In the genomic region with DNA sequence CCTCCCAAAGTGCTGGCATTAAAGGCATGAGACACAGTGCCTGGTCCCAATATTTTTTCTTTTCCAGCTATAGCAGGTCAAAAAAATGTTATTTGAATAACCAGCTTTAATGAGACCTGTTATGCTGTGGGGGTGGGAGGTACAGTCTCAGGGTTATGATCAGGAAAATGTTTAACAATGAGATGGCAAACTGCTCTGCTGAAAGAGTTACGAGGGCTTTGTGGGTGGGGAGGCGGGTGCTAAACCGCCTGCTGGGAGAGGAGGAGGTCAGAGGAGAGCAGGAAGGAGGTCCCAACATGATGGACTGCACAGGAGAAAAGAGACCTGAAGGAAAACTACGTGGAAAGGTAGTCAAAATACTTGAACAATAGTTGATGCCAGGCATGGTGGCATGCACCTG, we compare ENCODE assay signal across 20 cellular contexts.
"Had no signal": no experiment of that assay in that cellular context is flagged by ENCODE, and none has a peak within 500 bp of the region (broad histone marks: within the 10 kb centered on the region; RNA-seq: fewer than 3 reads in every experiment).

No MANE protein-coding gene starts in this region.

- ATAC-seq: K562, Panc1, PC-3, T-cell had no signal

- H3K27me3 Mint-ChIP-seq: IgD-negative memory B cell, T-cell had no signal

- H3K4me3 ChIP-seq: K562 had no signal

- H3K27ac ChIP-seq: HL-60, KMS-11, RWPE1 had no signal

- H3K4me1 Mint-ChIP-seq: IgD-negative memory B cell had no signal

- H3K36me3 Mint-ChIP-seq: IgD-negative memory B cell, T-cell had no signal

- H3K9me3 ChIP-seq: SK-N-SH had no signal

- H3K4me3 Mint-ChIP-seq: IgD-negative memory B cell, T-cell had no signal

- H3K27ac Mint-ChIP-seq: IgD-negative memory B cell had no signal

- DNase-seq: Kasumi-1; MM.1S; NCI-H1436 treated with DMSO at 0.1 percent for 48 hours; NCI-H187 treated with DMSO at 0.1 percent for 48 hours; NCI-H2029 treated with DMSO at 0.1 percent for 48 hours; NCI-H345; NCI-H524 treated with DMSO at 0.1 percent for 48 hours; NCI-H82; NK-92 treated with Interleukin-12 subunit alpha and Interleukin-12 subunit beta, amount 100 ng/mL, for 24 hours; PC-3; SHP77; SK-N-SH; SW 1271; T-cell had no signal

- H3K4me2 ChIP-seq: KMS-11, SK-N-SH had no signal
